ENCODE assay signal across 8 cellular contexts in the genomic region with DNA sequence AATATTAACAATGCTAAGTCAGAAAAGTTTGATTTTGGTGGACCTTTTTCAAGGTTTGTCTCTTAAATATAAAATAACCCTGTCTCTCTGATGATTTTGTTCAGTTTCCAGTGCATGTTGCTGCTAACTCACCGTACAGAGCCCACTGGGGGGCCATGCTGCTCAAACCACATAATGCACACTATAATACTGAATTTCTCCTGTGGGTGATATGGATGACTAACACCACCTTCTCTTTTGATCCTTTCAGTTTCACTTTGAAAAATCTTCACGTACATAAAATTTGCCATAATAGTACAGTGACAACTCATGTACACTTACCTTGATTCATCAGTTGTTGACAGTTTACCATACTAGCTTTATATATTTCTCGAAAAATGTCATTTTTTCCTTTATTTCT.
DNase-seq lines count a peak whose midpoint lies in the region; ATAC-seq and TF ChIP-seq lines count a peak whose summit lies in the region.

No MANE protein-coding gene starts in this region.

- no peak overlapping the region for H2AK5ac ChIP-seq in mesendoderm (ENCODE audit: low read length)

- H3K4me1 Mint-ChIP-seq in osteocyte (ENCODE audit: unreplicated experiment), result peaks cover 9% of the 10 kb centered on the region

- no peak overlapping the region for H3K9ac ChIP-seq in mesendoderm (ENCODE audit: low read length)

- H3K27ac ChIP-seq in mesendoderm (ENCODE audit: low read depth, low read length), result no peak overlapping the region

- no peak overlapping the region for H3K4ac ChIP-seq in mesendoderm (ENCODE audit: low read depth, low read length)

- H3K4me3 Mint-ChIP-seq in osteocyte (ENCODE audit: unreplicated experiment), result no peak overlapping the region

- H3K27me3 ChIP-seq in mesendoderm (ENCODE audit: insufficient read depth, low read length, poor library complexity), result no peaks in the 10 kb centered on the region

- H3K27me3 Mint-ChIP-seq in osteocyte (ENCODE audit: unreplicated experiment), result peaks cover 3% of the 10 kb centered on the region

- H4K8ac ChIP-seq in mesendoderm (ENCODE audit: low read depth, low read length), result no peak overlapping the region

- ATAC-seq in GM21528 (IDR thresholded peaks at IDR 0.05; ENCODE audit: low FRiP score, unreplicated experiment) (peak; percentile 88), esophagus mucosa (peak; percentile 53)

- no peak overlapping the region for H2BK120ac ChIP-seq in mesendoderm (ENCODE audit: low read depth, low read length)

- no peaks in the 10 kb centered on the region for H3K4me1 ChIP-seq in mesendoderm (ENCODE audit: control insufficient read depth, low read depth, low read length)

- no peaks in the 10 kb centered on the region for H3K36me3 ChIP-seq in mesendoderm (ENCODE audit: control insufficient read depth, insufficient read depth, low read length)

- no peak overlapping the region for H3K56ac ChIP-seq in mesendoderm (ENCODE audit: low read length)

- peaks cover 1% of the 10 kb centered on the region for H3K36me3 Mint-ChIP-seq in osteocyte (ENCODE audit: unreplicated experiment)

- DNase-seq in Daoy (ENCODE audit: low read depth) (peak; percentile 56), NB4 (ENCODE audit: low read depth) (peak; percentile 8), NCI-H1694 treated with DMSO at 0.1 percent for 48 hours (lab: John Stamatoyannopoulos, UW) (no peak), osteocyte (ENCODE audit: extremely low spot score, unreplicated experiment) (no peak), NCI-H146 treated with DMSO at 0.1 percent for 48 hours (lab: John Stamatoyannopoulos, UW; ENCODE audit: unreplicated experiment) (no peak), mesendoderm (no peak)

- no peak overlapping the region for H2BK5ac ChIP-seq in mesendoderm (ENCODE audit: low read length)

- TF ChIP-seq CTCF in NB4 (IDR thresholded peaks at IDR 0.05; ENCODE audit: low read depth, low read length), result no peak
- TF ChIP-seq CTCF in osteocyte (IDR thresholded peaks at IDR 0.05), result no peak

- no peak overlapping the region for H3K27ac Mint-ChIP-seq in osteocyte (ENCODE audit: unreplicated experiment)

- no peak overlapping the region for H3K18ac ChIP-seq in mesendoderm (ENCODE audit: low read length)

- H2BK15ac ChIP-seq in mesendoderm (replicated peaks; ENCODE audit: low read depth), result no peak overlapping the region

- no peaks in the 10 kb centered on the region for H3K79me2 ChIP-seq in mesendoderm (ENCODE audit: control insufficient read depth, insufficient read depth, low read length)

- no CpG with 5 or more reads among the region's 3 CpGs for WGBS in mesendoderm (ENCODE audit: extremely low coverage, insufficient coverage, low lambda C conversion rate)

- H3K4me3 ChIP-seq in NB4 (ENCODE audit: low read depth, low read length) (peak overlapping the region; percentile 22), mesendoderm (ENCODE audit: low read length) (no peak overlapping the region)

- H4K5ac ChIP-seq in mesendoderm (ENCODE audit: low read length), result no peak overlapping the region

- no peak overlapping the region for H3K4me2 ChIP-seq in mesendoderm (ENCODE audit: low read length)

- H3K79me1 ChIP-seq in mesendoderm (ENCODE audit: low read length), result no peaks in the 10 kb centered on the region

- no peak for TF ChIP-seq POLR2A in NB4 (IDR thresholded peaks at IDR 0.05; ENCODE audit: extremely low read depth, insufficient read length)

- H3K23ac ChIP-seq in mesendoderm (ENCODE audit: low read length), result no peak overlapping the region

- H3K9me3 Mint-ChIP-seq in osteocyte (ENCODE audit: unreplicated experiment), result peaks cover 8% of the 10 kb centered on the region

Comparison
In these comparisons a context has a peak if more than half of its experiments do, and no peak if none do; other contexts are left out.
1. DNase-seq: peak in Daoy (single experiment) and NB4 (single experiment); none in NCI-H1694 treated with DMSO at 0.1 percent for 48 hours (single experiment), osteocyte (single experiment), NCI-H146 treated with DMSO at 0.1 percent for 48 hours (single experiment) and mesendoderm (single experiment).